Comparison of ENCODE assay signal across 8 cellular contexts in the genomic region with DNA sequence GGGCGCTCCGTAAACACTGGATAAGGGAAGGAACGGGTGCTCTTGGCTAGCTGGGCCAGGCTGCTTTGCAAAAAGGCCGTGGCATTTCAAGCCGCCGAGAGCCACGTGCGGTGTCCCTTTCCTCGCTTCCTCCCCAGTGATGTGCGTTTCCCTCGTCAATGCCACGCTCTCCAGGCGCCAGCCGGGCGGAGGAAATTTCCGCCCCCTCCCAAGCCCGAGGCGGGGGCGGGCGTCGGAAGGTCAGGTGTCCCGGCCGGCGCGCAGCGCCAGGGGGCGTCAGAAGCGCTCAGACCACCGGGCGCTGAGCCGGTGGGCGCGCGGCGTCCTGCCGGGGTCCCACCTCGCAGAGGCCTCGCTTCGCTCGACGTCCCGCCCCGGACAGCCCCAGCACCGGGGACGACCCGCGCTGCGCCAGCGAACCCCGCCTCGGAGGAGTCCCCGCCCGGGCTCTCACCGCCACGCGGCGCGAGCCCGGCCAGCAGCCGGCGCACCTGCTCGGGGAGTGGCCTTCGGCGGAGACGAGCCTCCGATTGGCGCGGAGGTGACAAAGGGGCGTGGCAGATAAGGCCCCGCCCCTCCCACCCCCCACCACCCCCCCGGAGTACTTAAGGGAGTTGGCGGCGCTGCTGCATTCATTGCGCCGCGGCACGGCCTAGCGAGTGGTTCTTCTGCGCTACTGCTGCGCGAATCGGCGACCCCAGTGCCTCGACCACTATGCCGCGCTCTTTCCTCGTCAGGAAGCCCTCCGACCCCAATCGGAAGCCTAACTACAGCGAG. TPM values are rescaled to one million over a fixed set of nuclear protein-coding genes. Genes with fewer than 3 reads are reported as not detected.
DNase-seq lines count a peak whose midpoint lies in the region; ATAC-seq and TF ChIP-seq lines count a peak whose summit lies in the region.

Gene SNAI1 (plus strand): TSS at position 635 of the 777 bp plus-strand sequence. CDS start 80 bp downstream, at position 715.

- DNase-seq in AG08395 (ENCODE audit: low spot score): peak; percentile 97
- DNase-seq in NCI-H345 treated with DMSO at 0.1 percent for 48 hours (lab: John Stamatoyannopoulos, UW; ENCODE audit: unreplicated experiment): peak; percentile 85
- peak; percentile 58 to 61 for DNase-seq in activated CD4-positive, alpha-beta T cell treated with anti-CD3 and anti-CD28 coated beads for 24 hours (ENCODE audit: low read depth in 2 of 2)
- peak; percentile 90 for DNase-seq in choroid plexus epithelial cell (ENCODE audit: low read depth)
- DNase-seq in left colon: peak; percentile 84 to 86
- DNase-seq in stimulated activated CD4-positive, alpha-beta T cell treated with anti-CD3 and anti-CD28 coated beads, Interleukin-1b, Interleukin-23, amount 100 ng/mL, for 4 hours (ENCODE audit: low read depth in 2 of 2): peak; percentile 74 to 76

- intact Hi-C loops in left colon (cut with DNase I, micrococcal nuclease): loop anchor here in 1 of 2 donors (2.0 kb wide), 1 partner anchor 88 kb away; no protein-coding TSS in a partner anchor

- H3K4me3 ChIP-seq in choroid plexus epithelial cell (ENCODE audit: low read depth, low read length): peak within 1 kb of the TSS; percentile 74

- ATAC-seq in GM18907 (IDR thresholded peaks at IDR 0.05; ENCODE audit: unreplicated experiment) (peak; percentile 74), HG03196 (IDR thresholded peaks at IDR 0.05; ENCODE audit: unreplicated experiment) (peak; percentile 61), left colon (peak; percentile 96)

- peak; percentile 37 for TF ChIP-seq CTCF in choroid plexus epithelial cell (conservative IDR thresholded peaks at IDR 0.05; ENCODE audit: low read depth, low read length)

RNA-seq across cellular contexts. Expression of gene SNAI1, which starts in this region (rescaled TPM):
- under 1 TPM; 0.25 to 0.46 TPM for total RNA-seq in left colon

Comparison
In these comparisons a context has a peak if more than half of its experiments do, and no peak if none do; other contexts are left out.
1. Peak in every context shown above with its lines: DNase-seq, ATAC-seq and H3K4me3 ChIP-seq.
2. Peak in DNase-seq and ATAC-seq in left colon; RNA of the gene not detected or under 1 TPM.